ENCODE assay signal across 32 cellular contexts in genomic region chr20:63233924-63234323, GRCh38. TPM values are rescaled to one million over a fixed set of nuclear protein-coding genes. Genes with fewer than 3 reads are reported as not detected.
"Had no signal": no experiment of that assay in that cellular context is flagged by ENCODE, and none has a peak within 500 bp of the region (broad histone marks: within the 10 kb centered on the region; RNA-seq: fewer than 3 reads in every experiment).

No MANE protein-coding gene starts in this region.

- FAIRE-seq: bronchial epithelial cell, endothelial cell of umbilical vein had no signal

- H3K4me3 Mint-ChIP-seq: activated B cell treated with CpG ODN at 0.5 μM for 24 hours; activated CD4-positive, alpha-beta T cell treated with anti-CD3 and anti-CD28 coated beads for 36 hours; activated naive CD8-positive, alpha-beta T cell treated with anti-CD3 and anti-CD28 coated beads for 36 hours; activated T-cell treated with anti-CD3 and anti-CD28 coated beads, Interleukin-2, amount 50 U/mL, for 4 hours; effector memory CD8-positive, alpha-beta T cell; immature natural killer cell; neural crest cell; stimulated activated naive B cell treated with anti-CD40 and anti-IgM and Interleukin-4, amounts not matched to agents 10 μg/mL and 1 μg/mL and 100 μg/mL, for 72 hours; T-helper 17 cell; type B pancreatic cell had no signal

- H3K9me3 ChIP-seq: colonic mucosa, left lung, sigmoid colon, testis had no signal

- DNase-seq: activated B cell treated with CpG ODN at 0.5 μM for 24 hours; activated CD4-positive, alpha-beta T cell treated with anti-CD3 and anti-CD28 coated beads for 36 hours; activated CD4-positive, alpha-beta T cell treated with anti-CD3 and anti-CD28 coated beads, Interleukin-2, amount 50 U/mL, for 48 hours; activated CD8-positive, alpha-beta memory T cell treated with anti-CD3 and anti-CD28 coated beads, Interleukin-2, amount 50 U/mL, for 48 hours; activated naive CD4-positive, alpha-beta T cell treated with Interleukin-2 at 50 U/mL for 16 hours; activated naive CD8-positive, alpha-beta T cell treated with anti-CD3 and anti-CD28 coated beads for 36 hours; activated T-cell treated with anti-CD3 and anti-CD28 coated beads, Interleukin-2, amount 50 U/mL, for 4 hours; amniotic stem cell; colonic mucosa; dorsolateral prefrontal cortex; effector memory CD8-positive, alpha-beta T cell; foreskin melanocyte; immature natural killer cell; posterior cingulate gyrus; sigmoid colon; stimulated activated CD4-positive, alpha-beta T cell treated with anti-CD3 and anti-CD28 coated beads, Interleukin-2, amount 100 ng/mL, for 48 hours; stimulated activated CD8-positive, alpha-beta memory T cell treated with anti-CD3 and anti-CD28 coated beads, Interleukin-4, amount 100 ng/mL, for 48 hours; stimulated activated naive B cell treated with anti-CD40 and anti-IgM and Interleukin-4, amounts not matched to agents 10 μg/mL and 1 μg/mL and 100 μg/mL, for 72 hours; T-helper 17 cell; testis had no signal

- ATAC-seq: effector memory CD8-positive, alpha-beta T cell; naive thymus-derived CD4-positive, alpha-beta T cell had no signal

- H3K4me1 ChIP-seq: colonic mucosa, left lung had no signal

- H3K36me3 ChIP-seq: colonic mucosa, left lung, sigmoid colon had no signal

- H3K27ac Mint-ChIP-seq: activated B cell treated with CpG ODN at 0.5 μM for 24 hours; activated CD4-positive, alpha-beta T cell treated with anti-CD3 and anti-CD28 coated beads for 36 hours; activated naive CD8-positive, alpha-beta T cell treated with anti-CD3 and anti-CD28 coated beads for 36 hours; activated T-helper 2 cell treated with anti-CD3 and anti-CD28 coated beads, Interferon-gamma antibody, Interleukin-2, Interleukin-4, amounts not matched to agents 10 μg/mL and 5 μg/mL and 100 μg/mL, durations not matched to agents 14 hours and 24 hours and 36 hours; effector memory CD8-positive, alpha-beta T cell; immature natural killer cell; stimulated activated naive B cell treated with anti-CD40 and anti-IgM and Interleukin-4, amounts not matched to agents 10 μg/mL and 1 μg/mL and 100 μg/mL, for 72 hours; T-helper 17 cell; type B pancreatic cell had no signal

- H3K4me1 Mint-ChIP-seq: immature natural killer cell, T-helper 17 cell had no signal

- H3K4me3 ChIP-seq: colonic mucosa, dorsolateral prefrontal cortex, left lung, lung, sigmoid colon, testis had no signal

- H3K27ac ChIP-seq: colonic mucosa, dorsolateral prefrontal cortex, left lung, sigmoid colon, testis had no signal

- H3K27me3 ChIP-seq: colonic mucosa, testis had no signal

- H3K9me3 Mint-ChIP-seq: activated B cell treated with CpG ODN at 0.5 μM for 24 hours; activated naive CD8-positive, alpha-beta T cell treated with anti-CD3 and anti-CD28 coated beads for 36 hours; activated T-cell treated with anti-CD3 and anti-CD28 coated beads, Interleukin-2, amount 50 U/mL, for 4 hours; activated T-helper 2 cell treated with anti-CD3 and anti-CD28 coated beads, Interferon-gamma antibody, Interleukin-2, Interleukin-4, amounts not matched to agents 10 μg/mL and 5 μg/mL and 100 μg/mL, durations not matched to agents 14 hours and 24 hours and 36 hours; effector memory CD8-positive, alpha-beta T cell; immature natural killer cell; naive thymus-derived CD4-positive, alpha-beta T cell; neural crest cell; stimulated activated naive B cell treated with anti-CD40 and anti-IgM and Interleukin-4, amounts not matched to agents 10 μg/mL and 1 μg/mL and 100 μg/mL, for 72 hours; type B pancreatic cell had no signal

RNA-seq across cellular contexts. Expression of gene BIRC7, which starts 1.8 kb away (rescaled TPM):
- total RNA-seq: activated B cell treated with CpG ODN at 0.5 μM for 24 hours; activated CD8-positive, alpha-beta memory T cell treated with anti-CD3 and anti-CD28 coated beads for 36 hours; activated T-cell treated with anti-CD3 and anti-CD28 coated beads, Interleukin-2, amount 50 U/mL, for 4 hours; activated T-helper 2 cell treated with anti-CD3 and anti-CD28 coated beads, Interferon-gamma antibody, Interleukin-2, Interleukin-4, amounts not matched to agents 10 μg/mL and 5 μg/mL and 100 μg/mL, durations not matched to agents 14 hours and 24 hours and 36 hours; bronchial epithelial cell; colonic mucosa; endothelial cell of umbilical vein; esophagus mucosa; naive thymus-derived CD4-positive, alpha-beta T cell; T-helper 17 cell had no signal
- polyA plus RNA-seq: endothelial cell of umbilical vein; immature natural killer cell; naive thymus-derived CD4-positive, alpha-beta T cell had no signal

RNA-seq across cellular contexts. Expression of gene NKAIN4, which starts 20.3 kb away (rescaled TPM):
- total RNA-seq: activated B cell treated with CpG ODN at 0.5 μM for 24 hours; activated CD4-positive, alpha-beta T cell treated with anti-CD3 and anti-CD28 coated beads for 36 hours; activated CD8-positive, alpha-beta memory T cell treated with anti-CD3 and anti-CD28 coated beads for 36 hours; activated naive CD8-positive, alpha-beta T cell treated with anti-CD3 and anti-CD28 coated beads for 36 hours; activated T-cell treated with anti-CD3 and anti-CD28 coated beads, Interleukin-2, amount 50 U/mL, for 4 hours; activated T-helper 2 cell treated with anti-CD3 and anti-CD28 coated beads, Interferon-gamma antibody, Interleukin-2, Interleukin-4, amounts not matched to agents 10 μg/mL and 5 μg/mL and 100 μg/mL, durations not matched to agents 14 hours and 24 hours and 36 hours; endothelial cell of umbilical vein; esophagus mucosa; naive thymus-derived CD4-positive, alpha-beta T cell; omental fat pad; T-helper 17 cell had no signal
- polyA plus RNA-seq: immature natural killer cell; naive thymus-derived CD4-positive, alpha-beta T cell had no signal

RNA-seq across cellular contexts. Expression of gene COL20A1, which starts 59.1 kb away (rescaled TPM):
- total RNA-seq: activated B cell treated with CpG ODN at 0.5 μM for 24 hours; activated CD8-positive, alpha-beta memory T cell treated with anti-CD3 and anti-CD28 coated beads for 36 hours; activated T-cell treated with anti-CD3 and anti-CD28 coated beads, Interleukin-2, amount 50 U/mL, for 4 hours; activated T-helper 2 cell treated with anti-CD3 and anti-CD28 coated beads, Interferon-gamma antibody, Interleukin-2, Interleukin-4, amounts not matched to agents 10 μg/mL and 5 μg/mL and 100 μg/mL, durations not matched to agents 14 hours and 24 hours and 36 hours; bronchial epithelial cell; colonic mucosa; endothelial cell of umbilical vein; esophagus mucosa; kidney epithelial cell; left lung; omental fat pad; sigmoid colon had no signal
- polyA plus RNA-seq: endothelial cell of umbilical vein; immature natural killer cell; naive thymus-derived CD4-positive, alpha-beta T cell had no signal
